2 cellular contexts compared by ENCODE assay signal in the genomic region with DNA sequence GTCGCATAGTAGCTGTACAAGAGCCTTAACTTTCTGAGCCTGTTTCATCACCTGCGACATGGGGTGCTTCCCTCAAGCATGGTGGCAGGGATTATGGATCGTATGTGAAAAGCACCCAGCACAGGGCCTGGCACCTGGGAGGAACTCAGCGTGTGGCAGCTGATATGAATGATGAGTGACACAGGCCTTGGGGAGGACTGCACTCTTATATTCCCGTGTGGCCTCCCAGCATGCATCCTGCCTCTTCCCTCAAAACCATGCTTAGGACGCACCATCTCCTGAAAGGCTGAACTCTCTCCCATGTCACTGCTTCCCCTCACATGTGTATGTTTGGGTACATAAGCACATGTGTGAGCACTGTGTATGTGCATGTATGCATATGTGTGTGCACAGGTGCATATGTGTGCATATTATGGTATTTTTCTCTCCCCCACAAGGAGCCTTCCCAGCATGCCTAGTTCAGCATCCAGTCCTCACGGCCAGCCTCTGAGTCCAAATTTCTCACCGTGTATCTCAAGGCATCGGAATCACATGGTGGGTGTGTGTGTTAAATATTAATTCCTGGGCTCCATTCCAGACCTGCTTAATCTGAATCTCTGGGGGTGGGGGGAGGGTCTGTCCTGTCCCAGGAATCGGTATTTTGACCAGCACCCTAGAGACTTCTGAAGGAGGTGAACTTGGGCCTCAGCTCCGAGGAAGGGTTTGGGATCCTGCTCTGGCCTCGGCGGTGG.
TF ChIP-seq lines count a peak whose summit lies in the region.

No MANE protein-coding gene starts in this region.

TF ChIP-seq in GM23338, 12 proteins besides CTCF, POLR2A, EP300 and RAD21 (continues in another document):
- TF ChIP-seq ZNF462 (CRISPR knock-in tag; IDR thresholded peaks at IDR 0.05) = no peak
- TF ChIP-seq ZNF331 (CRISPR knock-in tag; IDR thresholded peaks at IDR 0.05; ENCODE audit: low read depth) = no peak
- no peak for TF ChIP-seq CREB1 (CRISPR knock-in tag; IDR thresholded peaks at IDR 0.05; ENCODE audit: low read depth)
- no peak for TF ChIP-seq JUNB (IDR thresholded peaks at IDR 0.05; ENCODE audit: unreplicated experiment)
- TF ChIP-seq ZNF114 (CRISPR knock-in tag; IDR thresholded peaks at IDR 0.05) = no peak
- TF ChIP-seq POLR2AphosphoS5 (IDR thresholded peaks at IDR 0.05; ENCODE audit: low read depth) = no peak
- TF ChIP-seq EZH2 (IDR thresholded peaks at IDR 0.05; ENCODE audit: low read depth, unreplicated experiment) = no peak
- TF ChIP-seq NANOG (IDR thresholded peaks at IDR 0.05; ENCODE audit: borderline replicate concordance) = no peak
- no peak for TF ChIP-seq STAT1 (IDR thresholded peaks at IDR 0.05; ENCODE audit: unreplicated experiment)
- TF ChIP-seq EZH2phosphoT487 (IDR thresholded peaks at IDR 0.05; ENCODE audit: unreplicated experiment) = no peak
- TF ChIP-seq, protein P1, sequence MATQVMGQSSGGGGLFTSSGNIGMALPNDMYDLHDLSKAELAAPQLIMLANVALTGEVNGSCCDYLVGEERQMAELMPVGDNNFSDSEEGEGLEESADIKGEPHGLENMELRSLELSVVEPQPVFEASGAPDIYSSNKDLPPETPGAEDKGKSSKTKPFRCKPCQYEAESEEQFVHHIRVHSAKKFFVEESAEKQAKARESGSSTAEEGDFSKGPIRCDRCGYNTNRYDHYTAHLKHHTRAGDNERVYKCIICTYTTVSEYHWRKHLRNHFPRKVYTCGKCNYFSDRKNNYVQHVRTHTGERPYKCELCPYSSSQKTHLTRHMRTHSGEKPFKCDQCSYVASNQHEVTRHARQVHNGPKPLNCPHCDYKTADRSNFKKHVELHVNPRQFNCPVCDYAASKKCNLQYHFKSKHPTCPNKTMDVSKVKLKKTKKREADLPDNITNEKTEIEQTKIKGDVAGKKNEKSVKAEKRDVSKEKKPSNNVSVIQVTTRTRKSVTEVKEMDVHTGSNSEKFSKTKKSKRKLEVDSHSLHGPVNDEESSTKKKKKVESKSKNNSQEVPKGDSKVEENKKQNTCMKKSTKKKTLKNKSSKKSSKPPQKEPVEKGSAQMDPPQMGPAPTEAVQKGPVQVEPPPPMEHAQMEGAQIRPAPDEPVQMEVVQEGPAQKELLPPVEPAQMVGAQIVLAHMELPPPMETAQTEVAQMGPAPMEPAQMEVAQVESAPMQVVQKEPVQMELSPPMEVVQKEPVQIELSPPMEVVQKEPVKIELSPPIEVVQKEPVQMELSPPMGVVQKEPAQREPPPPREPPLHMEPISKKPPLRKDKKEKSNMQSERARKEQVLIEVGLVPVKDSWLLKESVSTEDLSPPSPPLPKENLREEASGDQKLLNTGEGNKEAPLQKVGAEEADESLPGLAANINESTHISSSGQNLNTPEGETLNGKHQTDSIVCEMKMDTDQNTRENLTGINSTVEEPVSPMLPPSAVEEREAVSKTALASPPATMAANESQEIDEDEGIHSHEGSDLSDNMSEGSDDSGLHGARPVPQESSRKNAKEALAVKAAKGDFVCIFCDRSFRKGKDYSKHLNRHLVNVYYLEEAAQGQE (IDR thresholded peaks at IDR 0.05; ENCODE audit: unreplicated experiment) = no peak

TF ChIP-seq in WTC11, 78 proteins besides CTCF, POLR2A, EP300 and RAD21:
- TF ChIP-seq ZSCAN18 (CRISPR knock-in tag; IDR thresholded peaks at IDR 0.05) (no peak), USF1 (CRISPR knock-in tag; IDR thresholded peaks at IDR 0.05) (no peak), ELF4 (CRISPR knock-in tag; IDR thresholded peaks at IDR 0.05; ENCODE audit: low read depth) (no peak), GRHL2 (CRISPR knock-in tag; IDR thresholded peaks at IDR 0.05; ENCODE audit: insufficient replicate concordance, severe bottlenecking) (no peak), CDX4 (CRISPR knock-in tag; IDR thresholded peaks at IDR 0.05; ENCODE audit: borderline replicate concordance) (no peak), SMAD3 (CRISPR knock-in tag; IDR thresholded peaks at IDR 0.05; ENCODE audit: borderline replicate concordance) (no peak)
